In the genomic region with DNA sequence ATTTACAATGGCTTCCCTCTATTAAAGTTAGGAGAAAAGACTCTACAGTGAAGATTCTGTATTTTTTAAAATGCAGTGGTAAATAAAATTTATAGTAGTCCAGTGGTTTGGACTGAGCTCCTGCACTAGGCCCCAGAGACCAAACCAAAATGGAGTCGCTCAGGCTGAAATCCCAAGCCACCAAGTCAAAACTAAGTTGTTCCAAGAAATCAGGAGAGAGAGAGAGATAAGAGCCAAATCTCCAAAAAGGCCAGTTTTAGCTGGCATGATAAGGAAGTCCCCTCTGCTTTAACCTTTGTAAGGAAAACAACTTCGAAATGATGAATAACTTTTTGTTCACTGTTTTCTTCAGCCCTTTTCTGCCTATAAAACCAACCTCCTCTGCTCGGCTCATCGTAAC, we compare ENCODE assay signal across 15 cellular contexts.
DNase-seq lines count a peak whose midpoint lies in the region; ATAC-seq, FAIRE-seq and TF ChIP-seq lines count a peak whose summit lies in the region.
"Had no signal": no experiment of that assay in that cellular context is flagged by ENCODE, and none has a peak within 500 bp of the region (broad histone marks: within the 10 kb centered on the region; RNA-seq: fewer than 3 reads in every experiment).

No MANE protein-coding gene starts in this region.

- H3K36me3 Mint-ChIP-seq in activated T-cell treated with anti-CD3 and anti-CD28 coated beads, Interleukin-2, amount 50 U/mL, for 72 hours (ENCODE audit: insufficient read depth in 2 of 2), result peaks cover 17 to 31% of the 10 kb centered on the region in 2 donors

- no peak for ATAC-seq in activated T-cell treated with anti-CD3 and anti-CD28 coated beads, Interleukin-2, amount 50 U/mL, for 72 hours (replicated peaks in 1 of 2)
- no peak for ATAC-seq in RWPE2 (ENCODE audit: low read depth)
- ATAC-seq in stimulated activated naive CD8-positive, alpha-beta T cell treated with anti-CD3 and anti-CD28 coated beads, Interleukin-15, amount 100 ng/mL, for 72 hours, result no peak
- ATAC-seq in GM18517 (IDR thresholded peaks at IDR 0.05; ENCODE audit: unreplicated experiment), result no peak
- ATAC-seq: GM12878 had no signal

- H3K9me3 Mint-ChIP-seq in activated T-cell treated with anti-CD3 and anti-CD28 coated beads, Interleukin-2, amount 50 U/mL, for 72 hours, result peaks cover 2 to 5% of the 10 kb centered on the region in 2 donors
- H3K9me3 Mint-ChIP-seq in stimulated activated naive CD8-positive, alpha-beta T cell treated with anti-CD3 and anti-CD28 coated beads, Interleukin-15, amount 100 ng/mL, for 72 hours, result peaks cover 14 to 21% of the 10 kb centered on the region in 2 donors

- no peaks in the 10 kb centered on the region for H3K27me3 Mint-ChIP-seq in activated T-cell treated with anti-CD3 and anti-CD28 coated beads, Interleukin-2, amount 50 U/mL, for 72 hours (ENCODE audit: low read depth)
- no peaks in the 10 kb centered on the region for H3K27me3 Mint-ChIP-seq in stimulated activated naive CD8-positive, alpha-beta T cell treated with anti-CD3 and anti-CD28 coated beads, Interleukin-15, amount 100 ng/mL, for 72 hours

- no peak overlapping the region for H3K4me3 Mint-ChIP-seq in activated T-cell treated with anti-CD3 and anti-CD28 coated beads, Interleukin-2, amount 50 U/mL, for 72 hours
- H3K4me3 Mint-ChIP-seq in stimulated activated naive CD8-positive, alpha-beta T cell treated with anti-CD3 and anti-CD28 coated beads, Interleukin-15, amount 100 ng/mL, for 72 hours, result no peak overlapping the region
- H3K4me3 Mint-ChIP-seq: activated naive CD4-positive, alpha-beta T cell treated with anti-CD3 and anti-CD28 coated beads for 36 hours had no signal

- H3K4me1 Mint-ChIP-seq in activated T-cell treated with anti-CD3 and anti-CD28 coated beads, Interleukin-2, amount 50 U/mL, for 72 hours (ENCODE audit: low read depth), result peaks cover 73% of the 10 kb centered on the region
- peaks cover 64% of the 10 kb centered on the region for H3K4me1 Mint-ChIP-seq in stimulated activated naive CD8-positive, alpha-beta T cell treated with anti-CD3 and anti-CD28 coated beads, Interleukin-15, amount 100 ng/mL, for 72 hours

- peaks cover 41% of the 10 kb centered on the region for H3K4me1 ChIP-seq in RWPE2 (ENCODE audit: insufficient read depth, poor library complexity, severe bottlenecking)

- no peaks in the 10 kb centered on the region for H3K36me3 ChIP-seq in RWPE2 (ENCODE audit: low read depth)

- H3K27ac ChIP-seq in RWPE2 (ENCODE audit: poor library complexity, severe bottlenecking), result peak overlapping the region; percentile 20
- H3K27ac ChIP-seq in epithelial cell of prostate, result peak overlapping the region; percentile 82

- no peaks in the 10 kb centered on the region for H3K9me3 ChIP-seq in RWPE2 (ENCODE audit: severe bottlenecking)

- H3K27ac Mint-ChIP-seq in activated T-cell treated with anti-CD3 and anti-CD28 coated beads, Interleukin-2, amount 50 U/mL, for 72 hours, result peak overlapping the region; percentile 85
- peak overlapping the region; percentile 65 to 75 for H3K27ac Mint-ChIP-seq in stimulated activated naive CD8-positive, alpha-beta T cell treated with anti-CD3 and anti-CD28 coated beads, Interleukin-15, amount 100 ng/mL, for 72 hours

- no peak overlapping the region for H3K4me3 ChIP-seq in RWPE2 (ENCODE audit: severe bottlenecking)
- H3K4me3 ChIP-seq: GM12878 had no signal

- no peak for TF ChIP-seq CTCF in RWPE2 (IDR thresholded peaks at IDR 0.05; ENCODE audit: poor library complexity, severe bottlenecking)

- no peak for FAIRE-seq in frontal cortex (lab: Jason Lieb, UNC)
- FAIRE-seq: GM12878, RCC 7860 had no signal

- H3K27me3 ChIP-seq in RWPE2 (ENCODE audit: insufficient read depth, poor library complexity, severe bottlenecking), result no peaks in the 10 kb centered on the region

- no peak for DNase-seq in activated T-cell treated with anti-CD3 and anti-CD28 coated beads, Interleukin-2, amount 50 U/mL, for 72 hours
- no peak for DNase-seq in activated T-cell treated with anti-CD3 and anti-CD28 coated beads for 4 hours
- no peak for DNase-seq in RWPE2 (ENCODE audit: low spot score)
- no peak for DNase-seq in epithelial cell of prostate (ENCODE audit: low read depth, low spot score)
- no peak for DNase-seq in stimulated activated naive CD8-positive, alpha-beta T cell treated with anti-CD3 and anti-CD28 coated beads, Interleukin-15, amount 100 ng/mL, for 72 hours
- no peak for DNase-seq in frontal cortex (ENCODE audit: low spot score in 2 of 2)
- DNase-seq in DMS53 (lab: John Stamatoyannopoulos, UW), result no peak
- DNase-seq: activated naive CD4-positive, alpha-beta T cell treated with anti-CD3 and anti-CD28 coated beads for 36 hours; Caco-2; KBM-7; NCI-H1048; NCI-H748 treated with DMSO at 0.1 percent for 48 hours had no signal
